2 cellular contexts compared by ENCODE assay signal in genomic region chr5:138389332-138389731, GRCh38.
TF ChIP-seq lines count a peak whose summit lies in the region.

No MANE protein-coding gene starts in this region.

TF ChIP-seq in A549, 52 proteins besides CTCF, POLR2A, EP300 and RAD21:
- TF ChIP-seq CEBPB (IDR thresholded peaks at IDR 0.05) (peak; percentile 21 to 34; a peak in 2 of 4 replicates), KDM5A (IDR thresholded peaks at IDR 0.05) (no peak)

TF ChIP-seq in IMR-90, 13 proteins besides CTCF, POLR2A, EP300 and RAD21:
- TF ChIP-seq CEBPB (IDR thresholded peaks at IDR 0.05; ENCODE audit: low read depth, low read length) (peak; percentile 83), RCOR1 (IDR thresholded peaks at IDR 0.05; ENCODE audit: insufficient replicate concordance, low read length) (no peak)
